ENCODE assay signal across 23 cellular contexts in the genomic region with DNA sequence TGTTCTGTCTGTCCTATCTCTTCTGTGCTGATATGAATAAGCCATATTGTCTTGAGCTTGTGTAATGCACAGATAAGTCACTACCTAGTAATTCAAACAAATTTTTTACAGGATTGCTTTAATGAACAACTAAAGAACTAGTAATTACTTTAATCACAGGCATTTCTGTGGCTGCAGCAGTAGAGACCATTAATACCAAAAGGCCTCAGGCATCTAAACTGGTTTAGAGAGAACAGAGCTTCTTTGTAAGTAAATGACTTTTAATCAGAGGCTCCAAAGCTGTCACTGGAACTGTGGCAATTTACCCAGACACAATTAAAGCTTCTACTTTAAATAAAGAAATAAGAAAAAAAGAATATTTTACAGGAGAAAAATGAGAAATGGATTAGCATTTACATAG.
A peak's percentile ranks its signal among the peaks of the same experiment; 100 is the strongest.
DNase-seq lines count a peak whose midpoint lies in the region.
"Had no signal": no experiment of that assay in that cellular context is flagged by ENCODE, and none has a peak within 500 bp of the region (broad histone marks: within the 10 kb centered on the region; RNA-seq: fewer than 3 reads in every experiment).

No MANE protein-coding gene starts in this region.

- DNase-seq in NCI-H748 (lab: John Stamatoyannopoulos, UW; ENCODE audit: unreplicated experiment) (peak; percentile 66), NCI-H748 treated with DMSO at 0.1 percent for 48 hours (lab: John Stamatoyannopoulos, UW) (no peak), SW480 (ENCODE audit: low spot score) (peak; percentile 42), left kidney (ENCODE audit: low read depth, low spot score) (peak; percentile 55), superior temporal gyrus (ENCODE audit: extremely low spot score) (peak; percentile 60), 8988T (no peak), NCI-H510A treated with DMSO at 0.1 percent for 48 hours (lab: John Stamatoyannopoulos, UW) (no peak), cortex of kidney (lab: John Stamatoyannopoulos, UW) (no peak)
- DNase-seq: activated CD4-positive, alpha-beta T cell treated with anti-CD3 and anti-CD28 coated beads for 4 hours; activated CD8-positive, alpha-beta memory T cell treated with anti-CD3 and anti-CD28 coated beads for 24 hours; activated gamma-delta T cell treated with Interleukin-2 at 50 U/mL for 16 hours; activated T-cell treated with anti-CD3 and anti-CD28 coated beads, Interleukin-2, amount 50 U/mL, for 24 hours; brain microvascular endothelial cell; Caco-2; DMS79 treated with DMSO at 0.1 percent for 48 hours; effector memory CD8-positive, alpha-beta T cell; GOT3; KBM-7; kidney; lower lobe of right lung; NCI-H524; RPMI8226; T-helper 17 cell had no signal

Comparison
In these comparisons a context has a peak if more than half of its experiments do, and no peak if none do; other contexts are left out.
1. DNase-seq: peak in NCI-H748 (single experiment), SW480 (single experiment), left kidney (single experiment) and superior temporal gyrus (single experiment); none in NCI-H748 treated with DMSO at 0.1 percent for 48 hours (single experiment), 8988T (single experiment), NCI-H510A treated with DMSO at 0.1 percent for 48 hours (single experiment) and cortex of kidney (single experiment).